Comparison of ENCODE assay signal across 8 cellular contexts in the genomic region with DNA sequence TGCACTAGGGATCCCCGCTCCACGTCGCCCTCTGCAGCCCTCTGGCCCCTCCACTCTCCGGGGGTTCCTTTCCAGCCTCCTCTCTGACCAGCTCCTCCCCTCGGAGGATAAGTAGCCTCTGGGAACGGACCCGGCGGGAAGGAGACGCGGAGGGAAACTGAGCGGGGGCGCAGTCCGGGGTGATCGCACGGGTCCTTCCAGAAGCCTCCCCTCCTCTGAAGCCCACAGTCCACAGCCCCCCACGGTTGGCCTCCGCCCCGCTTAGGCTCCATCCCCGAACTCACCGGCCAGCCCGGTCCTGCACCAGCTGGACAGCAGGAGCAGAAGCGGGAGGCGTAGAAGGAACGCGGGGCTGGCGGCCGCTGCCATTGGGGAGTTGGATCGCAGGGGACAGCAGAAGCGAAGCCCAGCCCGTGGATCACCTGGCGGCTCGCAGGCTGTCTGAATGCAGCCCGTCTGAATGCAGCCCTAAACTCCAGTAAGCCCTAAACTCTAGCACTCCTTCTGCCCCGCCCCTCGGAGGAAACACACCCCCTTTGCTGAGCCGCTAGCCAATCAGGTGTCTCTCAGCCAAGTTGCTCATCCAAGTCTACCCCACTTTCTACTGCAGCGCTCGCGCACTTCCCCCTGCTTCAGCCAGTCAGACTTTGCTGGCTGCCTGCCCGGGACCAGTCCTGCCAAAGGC.
A peak's percentile ranks its signal among the peaks of the same experiment; 100 is the strongest.
DNase-seq lines count a peak whose midpoint lies in the region; ATAC-seq and TF ChIP-seq lines count a peak whose summit lies in the region.

A gene with protein sequence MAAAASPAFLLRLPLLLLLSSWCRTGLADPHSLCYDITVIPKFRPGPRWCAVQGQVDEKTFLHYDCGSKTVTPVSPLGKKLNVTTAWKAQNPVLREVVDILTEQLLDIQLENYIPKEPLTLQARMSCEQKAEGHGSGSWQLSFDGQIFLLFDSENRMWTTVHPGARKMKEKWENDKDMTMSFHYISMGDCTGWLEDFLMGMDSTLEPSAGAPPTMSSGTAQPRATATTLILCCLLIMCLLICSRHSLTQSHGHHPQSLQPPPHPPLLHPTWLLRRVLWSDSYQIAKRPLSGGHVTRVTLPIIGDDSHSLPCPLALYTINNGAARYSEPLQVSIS (minus strand): TSS at position 480 of the 685 bp plus-strand sequence. CDS start 111 bp downstream, at position 369.

- no peaks in the 10 kb centered on the region for H3K36me3 Mint-ChIP-seq in activated T-cell treated with anti-CD3 and anti-CD28 coated beads, Interleukin-2, amount 50 U/mL, for 24 hours (ENCODE audit: low read depth)

- no peak for ATAC-seq in HG03097 (IDR thresholded peaks at IDR 0.05; ENCODE audit: low FRiP score, unreplicated experiment)

- peaks cover 80% of the 10 kb centered on the region for H3K27me3 Mint-ChIP-seq in activated T-cell treated with anti-CD3 and anti-CD28 coated beads, Interleukin-2, amount 50 U/mL, for 24 hours

- H3K27ac Mint-ChIP-seq in activated T-cell treated with anti-CD3 and anti-CD28 coated beads, Interleukin-2, amount 50 U/mL, for 24 hours: no peak within 1 kb of the TSS

- peaks cover 24% of the 10 kb centered on the region for H3K4me1 Mint-ChIP-seq in activated T-cell treated with anti-CD3 and anti-CD28 coated beads, Interleukin-2, amount 50 U/mL, for 24 hours (ENCODE audit: low read depth)

- DNase-seq in COLO668 (lab: John Stamatoyannopoulos, UW; ENCODE audit: unreplicated experiment) (peak; percentile 49), HK-2 (ENCODE audit: unreplicated experiment) (peak; percentile 86), OCI-M1 (lab: John Stamatoyannopoulos, UW) (peak; percentile 45), erythroblast (lab: John Stamatoyannopoulos, UW) (peak; percentile 74 to 75), middle frontal gyrus (ENCODE audit: extremely low spot score, low spot score) (peak; percentile 27)
- DNase-seq in activated T-cell treated with anti-CD3 and anti-CD28 coated beads, Interleukin-2, amount 50 U/mL, for 24 hours: peak; percentile 86
- DNase-seq in stimulated activated CD8-positive, alpha-beta memory T cell treated with anti-CD3 and anti-CD28 coated beads, Interleukin-12 subunit alpha, Interleukin-12 subunit beta, amount 100 ng/mL, for 4 hours (ENCODE audit: low read depth): peak; percentile 69

- H3K9me3 Mint-ChIP-seq in activated T-cell treated with anti-CD3 and anti-CD28 coated beads, Interleukin-2, amount 50 U/mL, for 24 hours: no peaks in the 10 kb centered on the region

- H3K4me3 Mint-ChIP-seq in activated T-cell treated with anti-CD3 and anti-CD28 coated beads, Interleukin-2, amount 50 U/mL, for 24 hours: peak within 1 kb of the TSS; percentile 69

- TF ChIP-seq POLR2A in erythroblast (IDR thresholded peaks at IDR 0.05; ENCODE audit: low read length): no peak

Comparison
In these comparisons a context has a peak if more than half of its experiments do, and no peak if none do; other contexts are left out.
1. DNase-seq: peak in every context shown above with its lines; median percentile 86 in HK-2; 86 in activated T-cell treated with anti-CD3 and anti-CD28 coated beads, Interleukin-2, amount 50 U/mL, for 24 hours; 74 in erythroblast; 69 in stimulated activated CD8-positive, alpha-beta memory T cell treated with anti-CD3 and anti-CD28 coated beads, Interleukin-12 subunit alpha, Interleukin-12 subunit beta, amount 100 ng/mL, for 4 hours; 49 in COLO668; 45 in OCI-M1; 27 in middle frontal gyrus.